22 cellular contexts compared by ENCODE assay signal in genomic region chr3:78788839-78789238, GRCh38.
"Had no signal": no experiment of that assay in that cellular context is flagged by ENCODE, and none has a peak within 500 bp of the region (broad histone marks: within the 10 kb centered on the region; RNA-seq: fewer than 3 reads in every experiment).

No MANE protein-coding gene starts in this region.

- H3K27me3 Mint-ChIP-seq: memory B cell; naive thymus-derived CD4-positive, alpha-beta T cell had no signal

- DNase-seq: dermis blood vessel endothelial cell; dorsolateral prefrontal cortex; effector CD4-positive, alpha-beta T cell; effector memory CD4-positive, alpha-beta T cell; erythroblast; esophagus squamous epithelium; foreskin fibroblast; gastrocnemius medialis; glutamatergic neuron; head of caudate nucleus; heart right ventricle; hippocampal formation; left cardiac atrium; left lung; left ventricle myocardium superior; mammary epithelial cell; mesendoderm; midbrain; naive thymus-derived CD4-positive, alpha-beta T cell had no signal

- ATAC-seq: esophagus mucosa; gastrocnemius medialis; heart right ventricle; left cardiac atrium; left lung; left ventricle myocardium superior; naive thymus-derived CD4-positive, alpha-beta T cell had no signal

- H3K4me3 Mint-ChIP-seq: memory B cell; naive thymus-derived CD4-positive, alpha-beta T cell had no signal

- H3K36me3 Mint-ChIP-seq: memory B cell; naive thymus-derived CD4-positive, alpha-beta T cell had no signal

- FAIRE-seq: keratinocyte had no signal

- H3K27ac Mint-ChIP-seq: memory B cell; naive thymus-derived CD4-positive, alpha-beta T cell had no signal

- H3K4me1 Mint-ChIP-seq: memory B cell; naive thymus-derived CD4-positive, alpha-beta T cell had no signal
